In the genomic region with DNA sequence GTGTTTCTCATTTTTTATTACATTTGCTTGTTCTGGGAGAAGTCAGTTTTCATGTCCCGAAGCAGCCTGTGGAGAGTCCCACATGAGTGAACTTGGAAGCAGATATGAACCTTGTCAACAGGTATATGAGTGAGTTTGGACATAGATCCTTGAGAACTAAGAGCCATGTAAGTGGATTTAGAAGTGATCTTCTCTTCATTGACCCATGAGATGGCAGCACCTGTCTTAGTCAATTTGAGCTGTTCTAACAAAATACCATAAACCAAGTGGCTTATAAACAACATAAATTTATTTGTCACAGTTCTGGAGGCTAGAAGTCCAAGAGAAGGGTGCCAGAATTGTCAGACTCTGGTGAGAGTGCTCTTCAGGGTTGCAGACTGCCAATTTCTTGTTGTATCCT, we compare ENCODE assay signal across 28 cellular contexts.
"Had no signal": no experiment of that assay in that cellular context is flagged by ENCODE, and none has a peak within 500 bp of the region (broad histone marks: within the 10 kb centered on the region; RNA-seq: fewer than 3 reads in every experiment).

No MANE protein-coding gene starts in this region.

- H3K9me3 ChIP-seq: MG63 had no signal

- H3K9ac ChIP-seq: KMS-11 had no signal

- H3K36me3 Mint-ChIP-seq: activated naive CD4-positive, alpha-beta T cell treated with anti-CD3 and anti-CD28 coated beads, Interleukin-2, amount 10 ng/mL, durations not matched to agents 7 days and 5 days; activated naive CD8-positive, alpha-beta T cell treated with anti-CD3 and anti-CD28 coated beads for 36 hours had no signal

- H3K27me3 Mint-ChIP-seq: activated CD8-positive, alpha-beta T cell treated with anti-CD3 and anti-CD28 coated beads for 36 hours; activated naive CD4-positive, alpha-beta T cell treated with anti-CD3 and anti-CD28 coated beads, Interleukin-2, amount 10 ng/mL, durations not matched to agents 7 days and 5 days; activated naive CD8-positive, alpha-beta T cell treated with anti-CD3 and anti-CD28 coated beads for 36 hours had no signal

- DNase-seq: activated CD4-positive, alpha-beta T cell treated with anti-CD3 and anti-CD28 coated beads for 4 hours; activated CD8-positive, alpha-beta memory T cell treated with anti-CD3 and anti-CD28 coated beads, Interleukin-2, amount 50 U/mL, for 4 hours; activated CD8-positive, alpha-beta T cell treated with anti-CD3 and anti-CD28 coated beads for 36 hours; activated gamma-delta T cell treated with Interleukin-2 at 50 U/mL for 16 hours; activated naive CD4-positive, alpha-beta T cell treated with anti-CD3 and anti-CD28 coated beads, Interleukin-2, amount 10 ng/mL, durations not matched to agents 7 days and 5 days; activated naive CD8-positive, alpha-beta T cell treated with anti-CD3 and anti-CD28 coated beads for 36 hours; activated T-cell treated with anti-CD3 and anti-CD28 coated beads, Interleukin-2, amount 50 U/mL, for 72 hours; anterior cingulate cortex; caudate nucleus; MG63; MV-4-11; NCI-H1092 treated with DMSO at 0.1 percent for 48 hours; NCI-H1417 treated with DMSO at 0.1 percent for 48 hours; NCI-H187; NCI-H2081; NCI-H2171; NCI-H2227 treated with DMSO at 0.1 percent for 48 hours; NCI-H446 treated with DMSO at 0.1 percent for 48 hours; NCI-H526 treated with DMSO at 0.1 percent for 48 hours; NK-92 treated with Interleukin-12 subunit alpha and Interleukin-12 subunit beta, amount 100 ng/mL, for 24 hours; SHP77 had no signal

- H3K27me3 ChIP-seq: MG63, SJSA1 had no signal

- H3K4me1 Mint-ChIP-seq: activated naive CD4-positive, alpha-beta T cell treated with anti-CD3 and anti-CD28 coated beads, Interleukin-2, amount 10 ng/mL, durations not matched to agents 7 days and 5 days; activated naive CD8-positive, alpha-beta T cell treated with anti-CD3 and anti-CD28 coated beads for 36 hours had no signal

- H3K9me3 Mint-ChIP-seq: activated CD8-positive, alpha-beta T cell treated with anti-CD3 and anti-CD28 coated beads for 36 hours had no signal

- H3K4me3 ChIP-seq: MG63, SJSA1 had no signal

- H3K27ac ChIP-seq: KMS-11, SJSA1 had no signal

- H3K4me1 ChIP-seq: SJSA1 had no signal

- H3K4me2 ChIP-seq: KMS-11 had no signal

- H3K27ac Mint-ChIP-seq: activated CD8-positive, alpha-beta T cell treated with anti-CD3 and anti-CD28 coated beads for 36 hours; activated naive CD4-positive, alpha-beta T cell treated with anti-CD3 and anti-CD28 coated beads, Interleukin-2, amount 10 ng/mL, durations not matched to agents 7 days and 5 days; activated naive CD8-positive, alpha-beta T cell treated with anti-CD3 and anti-CD28 coated beads for 36 hours; activated T-cell treated with anti-CD3 and anti-CD28 coated beads, Interleukin-2, amount 50 U/mL, for 72 hours; activated T-helper 2 cell treated with anti-CD3 and anti-CD28 coated beads, Interferon-gamma antibody, Interleukin-2, Interleukin-4, amounts not matched to agents 10 μg/mL and 5 μg/mL and 100 μg/mL, durations not matched to agents 14 hours and 24 hours and 36 hours; T-helper 1 cell treated with Interleukin-12 subunit alpha and Interleukin-12 subunit beta and Interleukin-4 antibody, amounts not matched to agents 30 μg/mL and 1 μg/mL, for 36 hours had no signal

- H3K4me3 Mint-ChIP-seq: activated CD8-positive, alpha-beta T cell treated with anti-CD3 and anti-CD28 coated beads for 36 hours; activated naive CD4-positive, alpha-beta T cell treated with anti-CD3 and anti-CD28 coated beads, Interleukin-2, amount 10 ng/mL, durations not matched to agents 7 days and 5 days; activated naive CD8-positive, alpha-beta T cell treated with anti-CD3 and anti-CD28 coated beads for 36 hours; activated T-cell treated with anti-CD3 and anti-CD28 coated beads, Interleukin-2, amount 50 U/mL, for 72 hours; T-helper 1 cell treated with Interleukin-12 subunit alpha and Interleukin-12 subunit beta and Interleukin-4 antibody, amounts not matched to agents 30 μg/mL and 1 μg/mL, for 36 hours had no signal

- H3K36me3 ChIP-seq: MG63, SJSA1 had no signal

- ATAC-seq: activated CD4-positive, CD25-positive, alpha-beta regulatory T cell treated with anti-CD3 and anti-CD28 coated beads, Interleukin-2, amount 50 U/mL, for 24 hours; activated CD8-positive, alpha-beta T cell treated with anti-CD3 and anti-CD28 coated beads for 36 hours; activated T-cell treated with anti-CD3 and anti-CD28 coated beads, Interleukin-2, amount 50 U/mL, for 72 hours; Panc1; SK-N-SH treated with all-trans-retinoic acid at 6 μM for 48 hours had no signal
